In genomic region chr15:63978511-63979226, GRCh38 we compare ENCODE assay signal across 18 cellular contexts.
DNase-seq lines count a peak whose midpoint lies in the region; ATAC-seq, FAIRE-seq and TF ChIP-seq lines count a peak whose summit lies in the region.
"Had no signal": no experiment of that assay in that cellular context is flagged by ENCODE, and none has a peak within 500 bp of the region (broad histone marks: within the 10 kb centered on the region; RNA-seq: fewer than 3 reads in every experiment).

No MANE protein-coding gene starts in this region.

- H3K4me1 Mint-ChIP-seq in H9 (peaks cover 34 to 42% of the 10 kb centered on the region in 2 experiments), chondrocyte (ENCODE audit: low read depth) (peaks cover 21% of the 10 kb centered on the region)

- no peak for FAIRE-seq in frontal cortex (lab: Jason Lieb, UNC)

- no peaks in the 10 kb centered on the region for H4K20me1 ChIP-seq in H9 (ENCODE audit: control insufficient read depth, insufficient read depth, insufficient read length)

- no peaks in the 10 kb centered on the region for H3K79me1 ChIP-seq in H9 (ENCODE audit: insufficient read depth, low read depth, low read length, poor library complexity, severe bottlenecking)

- ATAC-seq in body of pancreas = no peak
- ATAC-seq: foreskin keratinocyte had no signal

- H3K27ac ChIP-seq in H9 (ENCODE audit: insufficient read length, low read depth, low read length) (no peak overlapping the region), body of pancreas (no peak overlapping the region)
- H3K27ac ChIP-seq: foreskin keratinocyte, ovary had no signal

- H3K79me2 ChIP-seq in H9 (ENCODE audit: insufficient read depth, low read length) = no peaks in the 10 kb centered on the region

- H3K23me2 ChIP-seq in H9 (ENCODE audit: insufficient read length, low read depth, low read length, poor library complexity, severe bottlenecking) = no peaks in the 10 kb centered on the region

- TF ChIP-seq POLR2A in body of pancreas (IDR thresholded peaks at IDR 0.05) = no peak

- peak; percentile 14 for DNase-seq in H9
- DNase-seq in chondrocyte (ENCODE audit: low spot score) = no peak
- peak; percentile 50 for DNase-seq in islet precursor cell
- DNase-seq in retinal pigment epithelial cell (ENCODE audit: low read depth) = peak; percentile 4
- DNase-seq in SHP77 (lab: John Stamatoyannopoulos, UW) = no peak
- no peak for DNase-seq in body of pancreas
- no peak for DNase-seq in MV-4-11 (lab: John Stamatoyannopoulos, UW)
- no peak for DNase-seq in frontal cortex (ENCODE audit: low spot score in 2 of 2)
- DNase-seq: activated naive CD4-positive, alpha-beta T cell treated with Interleukin-2 at 50 U/mL for 16 hours; Caco-2; effector memory CD4-positive, alpha-beta T cell; foreskin keratinocyte; Kasumi-1; mesenchymal stem cell; NCI-H1417 treated with DMSO at 0.1 percent for 48 hours; OCI-M1; ovary; SW 1271 had no signal

- H3K9me3 Mint-ChIP-seq in H9 (peaks cover 0 to 2% of the 10 kb centered on the region in 2 experiments; a peak in 4 of 5 replicates), chondrocyte (ENCODE audit: low read depth) (no peaks in the 10 kb centered on the region)

- H3K4me3 Mint-ChIP-seq in H9 (no peak overlapping the region), chondrocyte (ENCODE audit: unreplicated experiment) (no peak overlapping the region)

- H3K9me3 ChIP-seq in H9 (ENCODE audit: control insufficient read depth, low read depth, low read length) (no peaks in the 10 kb centered on the region), body of pancreas (no peaks in the 10 kb centered on the region)
- H3K9me3 ChIP-seq: Caco-2, ovary had no signal

- no peak overlapping the region; the same call in 1 of the 2 replicates for H3K14ac ChIP-seq in H9 (ENCODE audit: insufficient read depth, low read length)

- no peak overlapping the region for H2BK5ac ChIP-seq in H9 (ENCODE audit: insufficient read length, low read length)

- no peak overlapping the region for H2BK15ac ChIP-seq in H9 (ENCODE audit: low read depth, low read length)

- H3K27ac Mint-ChIP-seq in H9 = no peak overlapping the region; a peak in 2 of 7 replicates
- H3K27ac Mint-ChIP-seq in chondrocyte (ENCODE audit: unreplicated experiment) = peak overlapping the region; percentile 28

- H3K36me3 Mint-ChIP-seq in H9 (ENCODE audit: insufficient read depth in 1 of 3, low read depth in 3 of 3) = no peaks in the 10 kb centered on the region; a peak in 1 of 7 replicates
- no peaks in the 10 kb centered on the region for H3K36me3 Mint-ChIP-seq in chondrocyte (ENCODE audit: low read depth)

- peaks cover 4% of the 10 kb centered on the region; the same call in 1 of the 2 replicates for H3K4me1 ChIP-seq in H9 (ENCODE audit: insufficient read depth, low read length)
- peaks cover 10% of the 10 kb centered on the region for H3K4me1 ChIP-seq in body of pancreas

- no peaks in the 10 kb centered on the region for H3K36me3 ChIP-seq in body of pancreas (replicated peaks in 1 of 2; ENCODE audit: insufficient read depth in 1 of 2, low read depth in 2 of 2)
- H3K36me3 ChIP-seq: ovary had no signal

- no peak overlapping the region for H2BK12ac ChIP-seq in H9 (ENCODE audit: insufficient read length, low read depth, low read length)

- H3K27me3 ChIP-seq in H9 (ENCODE audit: insufficient read depth, low read length) (no peaks in the 10 kb centered on the region), body of pancreas (no peaks in the 10 kb centered on the region)
- H3K27me3 ChIP-seq: foreskin keratinocyte, ovary had no signal

- no peak overlapping the region for H3K18ac ChIP-seq in H9 (ENCODE audit: insufficient read length, low read depth, low read length)

- no peak overlapping the region for H4K5ac ChIP-seq in H9 (ENCODE audit: insufficient read length, low read depth, low read length)

- TF ChIP-seq CTCF in H9 (conservative IDR thresholded peaks at IDR 0.05) = no peak
- TF ChIP-seq CTCF in chondrocyte (IDR thresholded peaks at IDR 0.05) = no peak
- TF ChIP-seq CTCF in retinal pigment epithelial cell (conservative IDR thresholded peaks at IDR 0.05; ENCODE audit: low read depth, low read length) = no peak
- no peak for TF ChIP-seq CTCF in body of pancreas (IDR thresholded peaks at IDR 0.05)

- H3K4me2 ChIP-seq in H9 (ENCODE audit: insufficient read depth, insufficient read length, low read length) = no peak overlapping the region

- intact Hi-C loops in body of pancreas (cut with DNase I) = no loop called here

- H3T11ph ChIP-seq in H9 (ENCODE audit: low read length) = no peak overlapping the region

- H4K8ac ChIP-seq in H9 (replicated peaks; ENCODE audit: insufficient read length, low read depth, low read length) = no peak overlapping the region

- H3K27me3 Mint-ChIP-seq in H9 (ENCODE audit: low read depth) (no peaks in the 10 kb centered on the region; the same call in 1 of the 2 replicates), chondrocyte (ENCODE audit: low read depth) (no peaks in the 10 kb centered on the region)

- no peak overlapping the region for H3K4ac ChIP-seq in H9 (ENCODE audit: low read depth, low read length)

- H3K4me3 ChIP-seq in retinal pigment epithelial cell (ENCODE audit: low read length) (no peak overlapping the region), body of pancreas (no peak overlapping the region)
- H3K4me3 ChIP-seq: ovary had no signal

- no peak overlapping the region for H3K23ac ChIP-seq in H9 (ENCODE audit: insufficient read length, low read depth, low read length)

- H3K9ac ChIP-seq in H9 (ENCODE audit: extremely low read depth, insufficient read length, low read length) = no peak overlapping the region

- no peak overlapping the region for H2BK120ac ChIP-seq in H9 (ENCODE audit: low read depth, low read length, poor library complexity, severe bottlenecking)

- no peak overlapping the region for H2BK20ac ChIP-seq in H9 (ENCODE audit: low read depth, low read length, poor library complexity, severe bottlenecking)

- no peak overlapping the region for H4K91ac ChIP-seq in H9 (ENCODE audit: insufficient read length, low read depth, low read length)

- H2AFZ ChIP-seq in H9 (ENCODE audit: low read length) = no peak overlapping the region

- no peak overlapping the region for H2AK5ac ChIP-seq in H9 (ENCODE audit: insufficient read length, low read length)

- WGBS in H9 (ENCODE audit: extremely low coverage, insufficient read length, low lambda C conversion rate) = no CpG with 5 or more reads among the region's 4 CpGs
- WGBS in body of pancreas, 2 donors = 73 to 87% methylated on average over 3 to 4 of the region's 4 CpGs

- H3K56ac ChIP-seq in H9 (ENCODE audit: insufficient read length, low read depth, low read length) = no peak overlapping the region

Comparison
In these comparisons a context has a peak if more than half of its experiments do, and no peak if none do; other contexts are left out.
1. DNase-seq: peak in H9 (single experiment), islet precursor cell (single experiment) and retinal pigment epithelial cell (single experiment); none in chondrocyte (single experiment), SHP77 (0 of 2), body of pancreas (0 of 4), MV-4-11 (single experiment) and frontal cortex (0 of 2).